Comparison of ENCODE assay signal across 22 cellular contexts in genomic region chr9:111076043-111076442, GRCh38. TPM values are rescaled to one million over a fixed set of nuclear protein-coding genes. Genes with fewer than 3 reads are reported as not detected.
"Had no signal": no experiment of that assay in that cellular context is flagged by ENCODE, and none has a peak within 500 bp of the region (broad histone marks: within the 10 kb centered on the region; RNA-seq: fewer than 3 reads in every experiment).

No MANE protein-coding gene starts in this region.

- H3K4me1 ChIP-seq: parathyroid adenoma, psoas muscle, sigmoid colon, tibial nerve had no signal

- H3K36me3 ChIP-seq: sigmoid colon, tibial nerve had no signal

- H3K9me3 ChIP-seq: psoas muscle, sigmoid colon, tibial nerve had no signal

- H3K27ac ChIP-seq: coronary artery, parathyroid adenoma, psoas muscle, sigmoid colon, tibial nerve had no signal

- H3K27me3 ChIP-seq: sigmoid colon, tibial nerve had no signal

- DNase-seq: activated CD4-positive, alpha-beta T cell treated with anti-CD3 and anti-CD28 coated beads for 36 hours; activated CD4-positive, CD25-positive, alpha-beta regulatory T cell; activated CD8-positive, alpha-beta memory T cell treated with anti-CD3 and anti-CD28 coated beads, Interleukin-2, amount 10 ng/mL, durations not matched to agents 7 days and 5 days; activated CD8-positive, alpha-beta T cell treated with anti-CD3 and anti-CD28 coated beads, Interleukin-2, amount 10 ng/mL, durations not matched to agents 7 days and 5 days; activated naive CD4-positive, alpha-beta T cell; activated T-cell treated with anti-CD3 and anti-CD28 coated beads, Interleukin-2, amount 50 U/mL, for 72 hours; head of caudate nucleus; hippocampal formation; left cardiac atrium; mammary epithelial cell; nucleus accumbens; psoas muscle; sigmoid colon; small intestine; stimulated activated CD4-positive, alpha-beta T cell treated with anti-CD3 and anti-CD28 coated beads, Interleukin-2, amount 100 ng/mL, for 24 hours; stimulated activated naive CD4-positive, alpha-beta T cell; T-helper 17 cell; T1000 had no signal

- H3K4me3 ChIP-seq: coronary artery, psoas muscle, sigmoid colon, tibial nerve had no signal

RNA-seq across cellular contexts. Expression of gene LPAR1, which starts 37.8 kb away (rescaled TPM):
- total RNA-seq: activated CD4-positive, alpha-beta T cell treated with anti-CD3 and anti-CD28 coated beads for 36 hours; activated CD8-positive, alpha-beta memory T cell treated with anti-CD3 and anti-CD28 coated beads, Interleukin-2, amount 10 ng/mL, durations not matched to agents 7 days and 5 days; activated CD8-positive, alpha-beta T cell treated with anti-CD3 and anti-CD28 coated beads, Interleukin-2, amount 10 ng/mL, durations not matched to agents 7 days and 5 days; activated naive CD4-positive, alpha-beta T cell treated with anti-CD3 and anti-CD28 coated beads, Interleukin-2, amount 50 U/mL, for 72 hours; activated T-cell treated with anti-CD3 and anti-CD28 coated beads, Interleukin-2, amount 50 U/mL, for 72 hours; T-helper 17 cell had no signal
